Comparison of ENCODE assay signal across 7 cellular contexts in genomic region chr4:129362685-129363274, GRCh38.
DNase-seq lines count a peak whose midpoint lies in the region; ATAC-seq and TF ChIP-seq lines count a peak whose summit lies in the region.

No MANE protein-coding gene starts in this region.

- H2AFZ ChIP-seq in Karpas-422 (ENCODE audit: low read length) = no peak overlapping the region
- no peak overlapping the region for H2AFZ ChIP-seq in PC-3 (ENCODE audit: low read length)

- intact Hi-C loops in PC-3 (cut with micrococcal nuclease) (loop anchor here (1.0 to 5.0 kb wide), 3 partner anchors 18 to 279 kb away; no protein-coding TSS in a partner anchor), left cardiac atrium (cut with DNase I) (loop anchor here (5.0 to 10.0 kb wide), 2 partner anchors 280 to 282 kb away; no protein-coding TSS in a partner anchor), sigmoid colon (cut with DNase I) (loop anchor here (1.0 kb wide), 1 partner anchor 279 kb away; no protein-coding TSS in a partner anchor)

- no peak for TF ChIP-seq POLR2A in sigmoid colon (IDR thresholded peaks at IDR 0.05)

- no peak for TF ChIP-seq EP300 in sigmoid colon (IDR thresholded peaks at IDR 0.05)

- POLR2A ChIA-PET in PC-3 (lab: Charles Lee; ENCODE audit: unreplicated experiment) = no interaction called here

- TF ChIP-seq CTCF in PC-3 (conservative IDR thresholded peaks at IDR 0.05; ENCODE audit: low read depth, low read length) = peak; percentile 84
- TF ChIP-seq CTCF in sigmoid colon (IDR thresholded peaks at IDR 0.05) = peak; percentile 55 to 74 (median 68)

- H4K20me1 ChIP-seq in Karpas-422 (ENCODE audit: insufficient read depth, low read depth, low read length) (no peaks in the 10 kb centered on the region), PC-3 (ENCODE audit: low read length) (no peaks in the 10 kb centered on the region)

- H3K36me3 Mint-ChIP-seq in activated naive CD8-positive, alpha-beta T cell treated with anti-CD3 and anti-CD28 coated beads for 36 hours = no peaks in the 10 kb centered on the region

- BruUV-seq in PC-3 (replicated peaks; lab: Mats Ljungman, UMichigan) = no TSS peak

- no peaks in the 10 kb centered on the region for H3K79me2 ChIP-seq in Karpas-422 (ENCODE audit: low read length)
- no peaks in the 10 kb centered on the region for H3K79me2 ChIP-seq in PC-3 (ENCODE audit: low read length)

- H3K36me3 ChIP-seq in Karpas-422 (ENCODE audit: insufficient read depth, low read length) (no peaks in the 10 kb centered on the region), PC-3 (ENCODE audit: low read depth, low read length) (no peaks in the 10 kb centered on the region), sigmoid colon (no peaks in the 10 kb centered on the region)

- H3K27ac ChIP-seq in Karpas-422 (ENCODE audit: low read length) (no peak overlapping the region), PC-3 (ENCODE audit: low read length) (no peak overlapping the region), sigmoid colon (no peak overlapping the region)

- peaks cover 7% of the 10 kb centered on the region for H3K4me1 ChIP-seq in Karpas-422 (ENCODE audit: low read length)
- peaks cover 12% of the 10 kb centered on the region for H3K4me1 ChIP-seq in PC-3 (ENCODE audit: insufficient read depth, low read length)
- H3K4me1 ChIP-seq in sigmoid colon = peaks cover 0 to 24% (median 16%) of the 10 kb centered on the region in 4 donors

- no peak overlapping the region for H3K27ac Mint-ChIP-seq in activated naive CD8-positive, alpha-beta T cell treated with anti-CD3 and anti-CD28 coated beads for 36 hours

- peaks cover 6% of the 10 kb centered on the region for H3K27me3 Mint-ChIP-seq in activated naive CD8-positive, alpha-beta T cell treated with anti-CD3 and anti-CD28 coated beads for 36 hours

- H3K27me3 ChIP-seq in Karpas-422 (ENCODE audit: low read length) (no peaks in the 10 kb centered on the region), PC-3 (ENCODE audit: low read length) (no peaks in the 10 kb centered on the region), sigmoid colon (no peaks in the 10 kb centered on the region)

- H3K4me1 Mint-ChIP-seq in activated naive CD8-positive, alpha-beta T cell treated with anti-CD3 and anti-CD28 coated beads for 36 hours = no peaks in the 10 kb centered on the region

- no peaks in the 10 kb centered on the region for H3K9me2 ChIP-seq in Karpas-422 (replicated peaks; ENCODE audit: insufficient read depth, low read length)
- no peaks in the 10 kb centered on the region for H3K9me2 ChIP-seq in PC-3 (replicated peaks; ENCODE audit: low read length)

- 10 to 17% methylated on average over 5 of the region's 5 CpGs for WGBS in sigmoid colon, 2 donors

- no peaks in the 10 kb centered on the region for H3K9me3 Mint-ChIP-seq in activated naive CD8-positive, alpha-beta T cell treated with anti-CD3 and anti-CD28 coated beads for 36 hours

- no peak overlapping the region for H3K4me3 Mint-ChIP-seq in activated naive CD8-positive, alpha-beta T cell treated with anti-CD3 and anti-CD28 coated beads for 36 hours

- H3K9ac ChIP-seq in Karpas-422 (ENCODE audit: low read length) (no peak overlapping the region), PC-3 (ENCODE audit: low read length) (no peak overlapping the region)

- DNase-seq in GM04503 (ENCODE audit: low read depth) = peak; percentile 7
- DNase-seq in Karpas-422 = peak; percentile 93
- DNase-seq in PC-3 = peak; percentile 61
- peak; percentile 10 for DNase-seq in activated naive CD8-positive, alpha-beta T cell treated with anti-CD3 and anti-CD28 coated beads for 36 hours
- DNase-seq in left cardiac atrium = peak; percentile 52
- no peak for DNase-seq in sigmoid colon

- peak; percentile 88 for ATAC-seq in GM21825 (IDR thresholded peaks at IDR 0.05; ENCODE audit: unreplicated experiment)
- ATAC-seq in PC-3 = peak; percentile 48
- peak in 1 of 2 donors; percentile 68 for ATAC-seq in left cardiac atrium

- H3F3A ChIP-seq in PC-3 (ENCODE audit: low read length, unreplicated experiment) = no peaks in the 10 kb centered on the region

- H3K9me3 ChIP-seq in Karpas-422 (ENCODE audit: low read length) (no peaks in the 10 kb centered on the region), PC-3 (ENCODE audit: low read length) (no peaks in the 10 kb centered on the region), sigmoid colon (no peaks in the 10 kb centered on the region)

- H3K4me2 ChIP-seq in Karpas-422 (ENCODE audit: low read depth, low read length, poor library complexity, severe bottlenecking) (no peak overlapping the region), PC-3 (ENCODE audit: low read length) (no peak overlapping the region)

- H3K4me3 ChIP-seq in Karpas-422 (ENCODE audit: low read length) (no peak overlapping the region), PC-3 (ENCODE audit: low read length) (no peak overlapping the region), sigmoid colon (no peak overlapping the region)

- CTCF ChIA-PET in PC-3 (lab: Charles Lee) = interaction anchor here (0.5 to 1.1 kb wide), 7 partner anchors 51 to 1384 kb away, joined by 3 to 11 read pairs (median 4); no protein-coding TSS in a partner anchor
